12 cellular contexts compared by ENCODE assay signal in genomic region chr19:31438401-31439269, GRCh38.
DNase-seq lines count a peak whose midpoint lies in the region; ATAC-seq and TF ChIP-seq lines count a peak whose summit lies in the region.
"Had no signal": no experiment of that assay in that cellular context is flagged by ENCODE, and none has a peak within 500 bp of the region (broad histone marks: within the 10 kb centered on the region; RNA-seq: fewer than 3 reads in every experiment).

No MANE protein-coding gene starts in this region.

- no peak overlapping the region for H3K27ac Mint-ChIP-seq in GM23338
- H3K27ac Mint-ChIP-seq: CD14-positive monocyte; CD8-positive, alpha-beta T cell had no signal

- no peak for TF ChIP-seq EP300 in esophagus muscularis mucosa (IDR thresholded peaks at IDR 0.05)

- peaks cover 18% of the 10 kb centered on the region for H3K9me2 ChIP-seq in GM23338 (ENCODE audit: insufficient read depth)

- H3K27ac ChIP-seq in GM23338 (ENCODE audit: low read depth) = no peak overlapping the region
- H3K27ac ChIP-seq in esophagus muscularis mucosa (replicated peaks in 1 of 4) = no peak overlapping the region
- H3K27ac ChIP-seq: A549 had no signal

- TF ChIP-seq POLR2A in esophagus muscularis mucosa (IDR thresholded peaks at IDR 0.05; ENCODE audit: low read depth) = no peak

- no peaks in the 10 kb centered on the region for H4K20me1 ChIP-seq in GM23338 (replicated peaks; ENCODE audit: insufficient read depth)

- in situ Hi-C loops in GM13977 (cut with MboI; ENCODE audit: low pct_unique_long_range_greater_than_20kb, low sequenced_read_pairs, unreplicated experiment) = no loop called here

- ATAC-seq in GM23338 = no peak
- ATAC-seq: A549; CD8-positive, alpha-beta T cell had no signal

- no peaks in the 10 kb centered on the region for H3K4me1 Mint-ChIP-seq in GM23338
- H3K4me1 Mint-ChIP-seq: CD14-positive monocyte, IgD-negative memory B cell had no signal

- intact Hi-C loops in esophagus muscularis mucosa (cut with DNase I) = no loop called here

- no peak overlapping the region for H3K4me3 Mint-ChIP-seq in GM23338
- H3K4me3 Mint-ChIP-seq: CD14-positive monocyte; CD8-positive, alpha-beta T cell; IgD-negative memory B cell had no signal

- H3K27me3 Mint-ChIP-seq in GM23338 (ENCODE audit: insufficient read depth, low read depth, poor library complexity) = peaks cover 4% of the 10 kb centered on the region
- H3K27me3 Mint-ChIP-seq: IgD-negative memory B cell had no signal

- H3K4me1 ChIP-seq in GM23338 (ENCODE audit: insufficient read depth) = no peaks in the 10 kb centered on the region
- no peaks in the 10 kb centered on the region for H3K4me1 ChIP-seq in esophagus muscularis mucosa
- H3K4me1 ChIP-seq: A549 had no signal

- TF ChIP-seq CTCF in GM23338 (conservative IDR thresholded peaks at IDR 0.05; ENCODE audit: low read depth in 2 of 2) (no peak), esophagus muscularis mucosa (IDR thresholded peaks at IDR 0.05) (no peak), GM13977 (IDR thresholded peaks at IDR 0.05; ENCODE audit: extremely low read depth, insufficient read depth, missing control alignments) (no peak)

- DNase-seq in AG20443 (ENCODE audit: low spot score) (peak; percentile 2), GM23338 (ENCODE audit: low spot score) (no peak), esophagus muscularis mucosa (ENCODE audit: extremely low spot score) (peak; percentile 72), putamen (ENCODE audit: low spot score) (peak; percentile 15), GM13977 (ENCODE audit: low spot score) (no peak), cerebellum (ENCODE audit: low spot score) (no peak)
- DNase-seq: CD8-positive, alpha-beta T cell; COR-L47; H7 had no signal

- H3K4me3 ChIP-seq in GM23338 (no peak overlapping the region), esophagus muscularis mucosa (no peak overlapping the region)
- H3K4me3 ChIP-seq: A549 had no signal

- H3K79me2 ChIP-seq in GM23338 (replicated peaks; ENCODE audit: insufficient read depth) = no peaks in the 10 kb centered on the region

- H2AFZ ChIP-seq in GM23338 = peak overlapping the region; percentile 72; the same call in 1 of the 2 replicates

- no peak overlapping the region for H3K4me2 ChIP-seq in GM23338
- H3K4me2 ChIP-seq: A549 had no signal

- peaks cover 22% of the 10 kb centered on the region for H3K9me3 Mint-ChIP-seq in GM23338

- peaks cover 14% of the 10 kb centered on the region for H3K36me3 Mint-ChIP-seq in GM23338 (ENCODE audit: low read depth)
- H3K36me3 Mint-ChIP-seq: CD14-positive monocyte; CD8-positive, alpha-beta T cell; IgD-negative memory B cell had no signal

- H3K36me3 ChIP-seq in GM23338 (ENCODE audit: insufficient read depth) (0 out of 2 replicates have a peak, but pooled peaks cover 4% of the 10 kb centered on the region), esophagus muscularis mucosa (no peaks in the 10 kb centered on the region)

- peaks cover 0 to 13% (median 10%) of the 10 kb centered on the region in 4 donors for H3K9me3 ChIP-seq in esophagus muscularis mucosa

- H3K27me3 ChIP-seq in GM23338 (ENCODE audit: insufficient read depth) (no peaks in the 10 kb centered on the region), esophagus muscularis mucosa (peaks cover 0 to 5% (median 0%) of the 10 kb centered on the region in 4 donors)

- H3F3A ChIP-seq in GM23338 (replicated peaks; ENCODE audit: low read depth) = no peaks in the 10 kb centered on the region

- 89% methylated on average over 12 of the region's 12 CpGs for WGBS in esophagus muscularis mucosa

TF ChIP-seq in GM23338, 12 proteins besides CTCF, POLR2A, EP300 and RAD21:
- TF ChIP-seq POLR2AphosphoS5 (IDR thresholded peaks at IDR 0.05; ENCODE audit: low read depth) (no peak), CREB1 (CRISPR knock-in tag; IDR thresholded peaks at IDR 0.05; ENCODE audit: low read depth) (no peak), EZH2 (IDR thresholded peaks at IDR 0.05; ENCODE audit: low read depth, unreplicated experiment) (no peak), ZNF114 (CRISPR knock-in tag; IDR thresholded peaks at IDR 0.05) (no peak), ZNF331 (CRISPR knock-in tag; IDR thresholded peaks at IDR 0.05; ENCODE audit: low read depth) (no peak), ZNF462 (CRISPR knock-in tag; IDR thresholded peaks at IDR 0.05) (no peak)
- TF ChIP-seq, protein P1, sequence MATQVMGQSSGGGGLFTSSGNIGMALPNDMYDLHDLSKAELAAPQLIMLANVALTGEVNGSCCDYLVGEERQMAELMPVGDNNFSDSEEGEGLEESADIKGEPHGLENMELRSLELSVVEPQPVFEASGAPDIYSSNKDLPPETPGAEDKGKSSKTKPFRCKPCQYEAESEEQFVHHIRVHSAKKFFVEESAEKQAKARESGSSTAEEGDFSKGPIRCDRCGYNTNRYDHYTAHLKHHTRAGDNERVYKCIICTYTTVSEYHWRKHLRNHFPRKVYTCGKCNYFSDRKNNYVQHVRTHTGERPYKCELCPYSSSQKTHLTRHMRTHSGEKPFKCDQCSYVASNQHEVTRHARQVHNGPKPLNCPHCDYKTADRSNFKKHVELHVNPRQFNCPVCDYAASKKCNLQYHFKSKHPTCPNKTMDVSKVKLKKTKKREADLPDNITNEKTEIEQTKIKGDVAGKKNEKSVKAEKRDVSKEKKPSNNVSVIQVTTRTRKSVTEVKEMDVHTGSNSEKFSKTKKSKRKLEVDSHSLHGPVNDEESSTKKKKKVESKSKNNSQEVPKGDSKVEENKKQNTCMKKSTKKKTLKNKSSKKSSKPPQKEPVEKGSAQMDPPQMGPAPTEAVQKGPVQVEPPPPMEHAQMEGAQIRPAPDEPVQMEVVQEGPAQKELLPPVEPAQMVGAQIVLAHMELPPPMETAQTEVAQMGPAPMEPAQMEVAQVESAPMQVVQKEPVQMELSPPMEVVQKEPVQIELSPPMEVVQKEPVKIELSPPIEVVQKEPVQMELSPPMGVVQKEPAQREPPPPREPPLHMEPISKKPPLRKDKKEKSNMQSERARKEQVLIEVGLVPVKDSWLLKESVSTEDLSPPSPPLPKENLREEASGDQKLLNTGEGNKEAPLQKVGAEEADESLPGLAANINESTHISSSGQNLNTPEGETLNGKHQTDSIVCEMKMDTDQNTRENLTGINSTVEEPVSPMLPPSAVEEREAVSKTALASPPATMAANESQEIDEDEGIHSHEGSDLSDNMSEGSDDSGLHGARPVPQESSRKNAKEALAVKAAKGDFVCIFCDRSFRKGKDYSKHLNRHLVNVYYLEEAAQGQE (IDR thresholded peaks at IDR 0.05; ENCODE audit: unreplicated experiment) = no peak
TF ChIP-seq in GM23338: peak in this region for 0.

Comparison
In these comparisons a context has a peak if more than half of its experiments do, and no peak if none do; other contexts are left out.
1. DNase-seq: peak in AG20443 (single experiment), esophagus muscularis mucosa (single experiment) and putamen (single experiment); none in GM23338 (single experiment), GM13977 (single experiment) and cerebellum (single experiment).